ENCODE assay signal across 14 cellular contexts in the genomic region with DNA sequence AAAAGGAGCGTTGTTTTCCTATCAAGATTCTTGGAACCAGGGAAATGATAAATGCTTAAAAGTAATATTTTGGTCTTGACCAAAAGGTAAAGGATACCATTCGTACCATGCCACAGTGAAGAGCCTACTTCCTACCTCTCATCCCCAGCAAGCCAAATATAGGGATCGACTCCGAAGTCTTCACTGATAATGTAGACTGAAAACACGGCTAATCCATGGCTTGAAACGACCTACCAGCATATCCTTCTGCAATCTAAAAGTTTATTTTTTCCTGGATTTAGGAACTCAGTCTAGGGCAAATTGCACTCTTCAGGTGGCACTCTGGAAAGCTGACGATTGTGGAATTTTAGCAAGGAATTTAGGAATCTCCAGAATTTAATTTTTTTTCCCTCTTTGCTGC. TPM values are rescaled to one million over a fixed set of nuclear protein-coding genes. Genes with fewer than 3 reads are reported as not detected.
"Had no signal": no experiment of that assay in that cellular context is flagged by ENCODE, and none has a peak within 500 bp of the region (broad histone marks: within the 10 kb centered on the region; RNA-seq: fewer than 3 reads in every experiment).

No MANE protein-coding gene starts in this region.

- H3K27ac Mint-ChIP-seq: activated naive CD4-positive, alpha-beta T cell treated with anti-CD3 and anti-CD28 coated beads for 36 hours; activated naive CD8-positive, alpha-beta T cell treated with anti-CD3 and anti-CD28 coated beads, Interleukin-2, amount 50 U/mL, for 24 hours; effector memory CD8-positive, alpha-beta T cell; stimulated activated naive CD8-positive, alpha-beta T cell treated with anti-CD3 and anti-CD28 coated beads, Interleukin-15, amount 100 ng/mL, for 72 hours; T-helper 2 cell treated with Interferon-gamma antibody and Interleukin-4, amounts not matched to agents 5 μg/mL and 100 μg/mL, for 36 hours had no signal

- H3K9me3 Mint-ChIP-seq: activated naive CD4-positive, alpha-beta T cell treated with anti-CD3 and anti-CD28 coated beads for 36 hours; activated naive CD8-positive, alpha-beta T cell treated with anti-CD3 and anti-CD28 coated beads, Interleukin-2, amount 50 U/mL, for 24 hours; effector memory CD8-positive, alpha-beta T cell; stimulated activated naive CD8-positive, alpha-beta T cell treated with anti-CD3 and anti-CD28 coated beads, Interleukin-15, amount 100 ng/mL, for 72 hours; T-helper 2 cell treated with Interferon-gamma antibody and Interleukin-4, amounts not matched to agents 5 μg/mL and 100 μg/mL, for 36 hours had no signal

- H3K9me3 ChIP-seq: gastrocnemius medialis, heart right ventricle, ovary had no signal

- H3K36me3 ChIP-seq: gastrocnemius medialis, heart right ventricle, ovary had no signal

- H3K4me3 ChIP-seq: coronary artery, gastrocnemius medialis, ovary had no signal

- H3K27me3 ChIP-seq: gastrocnemius medialis, ovary had no signal

- H3K4me3 Mint-ChIP-seq: activated naive CD4-positive, alpha-beta T cell treated with anti-CD3 and anti-CD28 coated beads for 36 hours; activated naive CD8-positive, alpha-beta T cell treated with anti-CD3 and anti-CD28 coated beads, Interleukin-2, amount 50 U/mL, for 24 hours; effector memory CD8-positive, alpha-beta T cell; naive thymus-derived CD8-positive, alpha-beta T cell; stimulated activated naive CD8-positive, alpha-beta T cell treated with anti-CD3 and anti-CD28 coated beads, Interleukin-15, amount 100 ng/mL, for 72 hours; T-helper 2 cell treated with Interferon-gamma antibody and Interleukin-4, amounts not matched to agents 5 μg/mL and 100 μg/mL, for 36 hours had no signal

- DNase-seq: activated naive CD4-positive, alpha-beta T cell treated with anti-CD3 and anti-CD28 coated beads for 36 hours; activated naive CD8-positive, alpha-beta T cell treated with anti-CD3 and anti-CD28 coated beads, Interleukin-2, amount 50 U/mL, for 24 hours; activated T-cell treated with anti-CD3 and anti-CD28 coated beads for 4 hours; effector memory CD8-positive, alpha-beta T cell; gastrocnemius medialis; mammary epithelial cell; naive thymus-derived CD8-positive, alpha-beta T cell; stimulated activated CD4-positive, alpha-beta T cell treated with anti-CD3 and anti-CD28 coated beads, Interleukin-1b, Interleukin-23, amount 100 ng/mL, for 48 hours; stimulated activated naive CD8-positive, alpha-beta T cell treated with anti-CD3 and anti-CD28 coated beads, Interleukin-15, amount 100 ng/mL, for 72 hours had no signal

RNA-seq across cellular contexts. Expression of gene SEMA6D, which starts 1.9 kb away (rescaled TPM):
- total RNA-seq: activated CD8-positive, alpha-beta memory T cell treated with anti-CD3 and anti-CD28 coated beads for 36 hours; activated naive CD4-positive, alpha-beta T cell treated with anti-CD3 and anti-CD28 coated beads for 36 hours; naive thymus-derived CD8-positive, alpha-beta T cell had no signal
